8 cellular contexts compared by ENCODE assay signal in genomic region chr15:68550498-68551295, GRCh38. TPM values are rescaled to one million over a fixed set of nuclear protein-coding genes. Genes with fewer than 3 reads are reported as not detected.
DNase-seq lines count a peak whose midpoint lies in the region; ATAC-seq and TF ChIP-seq lines count a peak whose summit lies in the region.

No MANE protein-coding gene starts in this region.

- CTCF ChIA-PET in activated CD4-positive, alpha-beta memory T cell treated with anti-CD3 and anti-CD28 coated beads, Interleukin-2, amount 10 ng/mL, durations not matched to agents 7 days and 5 days (lab: Charles Lee): interaction anchor here (0.6 to 4.6 kb wide), 30 partner anchors 10 to 1609 kb away, joined by 3 to 30 read pairs (median 3); no protein-coding TSS in a partner anchor

- H3K4me1 ChIP-seq in mucosa of descending colon (ENCODE audit: low read depth): no peaks in the 10 kb centered on the region

- H3K27ac Mint-ChIP-seq in activated CD4-positive, alpha-beta memory T cell treated with anti-CD3 and anti-CD28 coated beads, Interleukin-2, amount 10 ng/mL, durations not matched to agents 7 days and 5 days: no peak overlapping the region
- H3K27ac Mint-ChIP-seq in effector memory CD8-positive, alpha-beta T cell: no peak overlapping the region

- POLR2A ChIA-PET in activated CD4-positive, alpha-beta memory T cell treated with anti-CD3 and anti-CD28 coated beads, Interleukin-2, amount 10 ng/mL, durations not matched to agents 7 days and 5 days (lab: Charles Lee): no interaction called here

- peaks cover 8% of the 10 kb centered on the region for H3K4me1 Mint-ChIP-seq in activated CD4-positive, alpha-beta memory T cell treated with anti-CD3 and anti-CD28 coated beads, Interleukin-2, amount 10 ng/mL, durations not matched to agents 7 days and 5 days
- no peaks in the 10 kb centered on the region for H3K4me1 Mint-ChIP-seq in effector memory CD8-positive, alpha-beta T cell (ENCODE audit: low read depth in 2 of 2)

- H3K4me3 Mint-ChIP-seq in activated CD4-positive, alpha-beta memory T cell treated with anti-CD3 and anti-CD28 coated beads, Interleukin-2, amount 10 ng/mL, durations not matched to agents 7 days and 5 days: no peak overlapping the region
- H3K4me3 Mint-ChIP-seq in effector memory CD8-positive, alpha-beta T cell: no peak overlapping the region

- DNase-seq in NCI-H345 (lab: John Stamatoyannopoulos, UW) (peak; percentile 60), mucosa of descending colon (peak in 2 of 3 donors; percentile 74 to 90)
- DNase-seq in activated CD4-positive, alpha-beta memory T cell treated with anti-CD3 and anti-CD28 coated beads, Interleukin-2, amount 10 ng/mL, durations not matched to agents 7 days and 5 days: peak; percentile 75
- peak; percentile 60 to 75 (median 67) for DNase-seq in effector memory CD8-positive, alpha-beta T cell
- DNase-seq in stimulated activated CD8-positive, alpha-beta memory T cell treated with anti-CD3 and anti-CD28 coated beads, Interleukin-7, amount 100 ng/mL, for 1 hour (ENCODE audit: low read depth in 2 of 2): peak; percentile 48 to 75

- no peaks in the 10 kb centered on the region for H3K9me3 ChIP-seq in mucosa of descending colon

- H3K27me3 Mint-ChIP-seq in activated CD4-positive, alpha-beta memory T cell treated with anti-CD3 and anti-CD28 coated beads, Interleukin-2, amount 10 ng/mL, durations not matched to agents 7 days and 5 days: peaks cover 47% of the 10 kb centered on the region
- peaks cover 46 to 63% of the 10 kb centered on the region in 2 donors for H3K27me3 Mint-ChIP-seq in effector memory CD8-positive, alpha-beta T cell

- ATAC-seq in effector memory CD8-positive, alpha-beta T cell (replicated peaks): peak; percentile 45
- ATAC-seq in mucosa of descending colon (peak; percentile 70), HG02610 (IDR thresholded peaks at IDR 0.05; ENCODE audit: unreplicated experiment) (no peak)

- H3K27ac ChIP-seq in 22Rv1: no peak overlapping the region

- H3K4me3 ChIP-seq in mucosa of descending colon: no peak overlapping the region

- intact Hi-C loops in mucosa of descending colon (cut with DNase I, micrococcal nuclease): loop anchor here in 1 of 2 donors (10.0 kb wide), 2 partner anchors 124 to 324 kb away; no protein-coding TSS in a partner anchor

- no peaks in the 10 kb centered on the region for H3K36me3 ChIP-seq in mucosa of descending colon (ENCODE audit: low read depth)

- TF ChIP-seq CTCF in 22Rv1 (IDR thresholded peaks at IDR 0.05) (peak; percentile 90), GM12874 (IDR thresholded peaks at IDR 0.05; ENCODE audit: insufficient read depth, low read depth, low read length) (peak; percentile 84), mucosa of descending colon (IDR thresholded peaks at IDR 0.05) (peak; percentile 88)

- no peaks in the 10 kb centered on the region for H3K9me3 Mint-ChIP-seq in activated CD4-positive, alpha-beta memory T cell treated with anti-CD3 and anti-CD28 coated beads, Interleukin-2, amount 10 ng/mL, durations not matched to agents 7 days and 5 days
- H3K9me3 Mint-ChIP-seq in effector memory CD8-positive, alpha-beta T cell: no peaks in the 10 kb centered on the region

- no peaks in the 10 kb centered on the region for H3K36me3 Mint-ChIP-seq in activated CD4-positive, alpha-beta memory T cell treated with anti-CD3 and anti-CD28 coated beads, Interleukin-2, amount 10 ng/mL, durations not matched to agents 7 days and 5 days (ENCODE audit: low read depth)
- H3K36me3 Mint-ChIP-seq in effector memory CD8-positive, alpha-beta T cell (ENCODE audit: insufficient read depth): no peaks in the 10 kb centered on the region

RNA-seq across cellular contexts. Expression of gene CORO2B, which starts 28.1 kb away (rescaled TPM):
- not detected for total RNA-seq in activated CD4-positive, alpha-beta memory T cell treated with anti-CD3 and anti-CD28 coated beads, Interleukin-2, amount 10 ng/mL, durations not matched to agents 7 days and 5 days
- 1 to 10 TPM; 1.3 to 4.7 (median 1.9) TPM for total RNA-seq in mucosa of descending colon
